18 cellular contexts compared by ENCODE assay signal in genomic region chr11:69902337-69902736, GRCh38.
DNase-seq lines count a peak whose midpoint lies in the region; ATAC-seq, FAIRE-seq and TF ChIP-seq lines count a peak whose summit lies in the region.
"Had no signal": no experiment of that assay in that cellular context is flagged by ENCODE, and none has a peak within 500 bp of the region (broad histone marks: within the 10 kb centered on the region; RNA-seq: fewer than 3 reads in every experiment).

No MANE protein-coding gene starts in this region.

- H3K9ac ChIP-seq in K562 (ENCODE audit: insufficient read depth in 1 of 2, low read depth in 2 of 2, low read length in 2 of 2) = no peak overlapping the region
- H3K9ac ChIP-seq: GM23248 had no signal

- no peak for TF ChIP-seq POLR2A in K562 (conservative IDR thresholded peaks at IDR 0.05)

- H3K9me3 Mint-ChIP-seq in activated T-cell treated with anti-CD3 and anti-CD28 coated beads, Interleukin-2, amount 50 U/mL, for 4 hours = no peaks in the 10 kb centered on the region
- H3K9me3 Mint-ChIP-seq: CD4-positive, alpha-beta T cell had no signal

- no peak overlapping the region for H3K27ac ChIP-seq in K562 (ENCODE audit: extremely low read depth, low read depth, low read length)
- H3K27ac ChIP-seq: GM23248, HL-60 had no signal

- peaks cover 17 to 35% of the 10 kb centered on the region in 2 experiments; a peak in 4 of 5 replicates for H3K4me1 ChIP-seq in K562 (replicated peaks in 1 of 2; ENCODE audit: control insufficient read depth in 2 of 2, insufficient read depth in 2 of 2, low read length in 2 of 2)
- peaks cover 14% of the 10 kb centered on the region for H3K4me1 ChIP-seq in mucosa of descending colon (ENCODE audit: low read depth)

- DNase-seq in left ventricle myocardium superior (peak; percentile 19), left cardiac atrium (no peak), K562 (ENCODE audit: extremely low read depth in 1 of 4, low spot score in 3 of 4) (no peak), mucosa of descending colon (peak in 2 of 3 donors; percentile 12), NCI-H510A (lab: John Stamatoyannopoulos, UW) (no peak), head of caudate nucleus (no peak)
- DNase-seq in activated T-cell treated with anti-CD3 and anti-CD28 coated beads, Interleukin-2, amount 50 U/mL, for 4 hours = no peak
- DNase-seq: 8988T; AML-193; C1 segment of cervical spinal cord; Calu3; CD4-positive, alpha-beta T cell; DMS 273 treated with DMSO at 0.1 percent for 48 hours; GM23248 had no signal

- ATAC-seq in left ventricle myocardium superior (no peak), left cardiac atrium (no peak), K562 (no peak), mucosa of descending colon (no peak), GM18511 (IDR thresholded peaks at IDR 0.05; ENCODE audit: unreplicated experiment) (no peak)
- no peak for ATAC-seq in activated T-cell treated with anti-CD3 and anti-CD28 coated beads, Interleukin-2, amount 50 U/mL, for 4 hours
- ATAC-seq: HCT116 had no signal

- no peak for FAIRE-seq in K562 (lab: Jason Lieb, UNC)
- FAIRE-seq: H54 had no signal

- H2AFZ ChIP-seq in K562 (ENCODE audit: low read depth, low read length) = no peak overlapping the region
- H2AFZ ChIP-seq: GM23248 had no signal

- in situ Hi-C loops in K562 (cut with MboI) = no loop called here

- 43% methylated on average over 12 of the region's 12 CpGs for WGBS in K562 (ENCODE audit: insufficient coverage, low coverage, missing lambda C conversion rate)

- no peaks in the 10 kb centered on the region for H3K79me2 ChIP-seq in K562 (ENCODE audit: control insufficient read depth, insufficient read depth, low read length)

- H3K9me3 ChIP-seq in K562 (replicated peaks; ENCODE audit: control insufficient read depth, insufficient read depth, low read depth, low read length) = no peaks in the 10 kb centered on the region
- H3K9me3 ChIP-seq in mucosa of descending colon = no peaks in the 10 kb centered on the region

- no peaks in the 10 kb centered on the region for H3K36me3 Mint-ChIP-seq in activated T-cell treated with anti-CD3 and anti-CD28 coated beads, Interleukin-2, amount 50 U/mL, for 4 hours (ENCODE audit: insufficient read depth)

- H3K4me3 ChIP-seq in K562 (no peak overlapping the region), mucosa of descending colon (no peak overlapping the region)
- H3K4me3 ChIP-seq: GM23248 had no signal

- intact Hi-C loops in left ventricle myocardium superior (cut with micrococcal nuclease) = no loop called here
- intact Hi-C loops in left cardiac atrium (cut with DNase I) = no loop called here
- intact Hi-C loops in K562 (cut with micrococcal nuclease) = no loop called here
- intact Hi-C loops in mucosa of descending colon (cut with DNase I, micrococcal nuclease) = no loop called here
- intact Hi-C loops in head of caudate nucleus (cut with DNase I) = no loop called here

- TF ChIP-seq EP300 in K562 (IDR thresholded peaks at IDR 0.05; ENCODE audit: low read length) = no peak

- H4K20me1 ChIP-seq in K562 (replicated peaks; ENCODE audit: control insufficient read depth, insufficient read depth, low read length) = peaks cover 17% of the 10 kb centered on the region

- H3K9me1 ChIP-seq in K562 (ENCODE audit: control insufficient read depth, insufficient read depth, low read length) = no peaks in the 10 kb centered on the region

- POLR2A ChIA-PET in K562 (lab: Yijun Ruan, JAX) = interaction anchor here (0.6 to 1.2 kb wide), 3 partner anchors 9 to 540 kb away, joined by 3 to 4 read pairs (median 4); no protein-coding TSS in a partner anchor

- peaks cover 3 to 10% of the 10 kb centered on the region in 2 experiments; a peak in 2 of 5 replicates for H3K27me3 ChIP-seq in K562 (ENCODE audit: control insufficient read depth in 2 of 2, insufficient read depth in 2 of 2, low read length in 2 of 2)

- peaks cover 24% of the 10 kb centered on the region for H3K27me3 Mint-ChIP-seq in activated T-cell treated with anti-CD3 and anti-CD28 coated beads, Interleukin-2, amount 50 U/mL, for 4 hours (ENCODE audit: low read depth)

- no peak overlapping the region for H3K4me3 Mint-ChIP-seq in activated T-cell treated with anti-CD3 and anti-CD28 coated beads, Interleukin-2, amount 50 U/mL, for 4 hours
- H3K4me3 Mint-ChIP-seq: CD4-positive, alpha-beta T cell had no signal

- no peak for TF ChIP-seq RAD21 in K562 (CRISPR knock-in tag; conservative IDR thresholded peaks at IDR 0.05 in 1 of 2, IDR thresholded peaks at IDR 0.05 in 1 of 2)

- TF ChIP-seq CTCF in K562 (IDR thresholded peaks at IDR 0.05 in 2 of 3, conservative IDR thresholded peaks at IDR 0.05 in 1 of 3; ENCODE audit: insufficient read depth in 2 of 3, low read depth in 1 of 3, low read length in 3 of 3) (no peak), mucosa of descending colon (IDR thresholded peaks at IDR 0.05) (no peak)

- H3K36me3 ChIP-seq in K562 (ENCODE audit: control insufficient read depth, insufficient read depth, low read length) = no peaks in the 10 kb centered on the region
- no peaks in the 10 kb centered on the region for H3K36me3 ChIP-seq in mucosa of descending colon (ENCODE audit: low read depth)

- BruUV-seq in K562 (replicated peaks; lab: Mats Ljungman, UMichigan) = no TSS peak

- H3K4me2 ChIP-seq in K562 (ENCODE audit: insufficient read depth, low read length) = no peak overlapping the region

- CTCF ChIA-PET in K562 (lab: Yijun Ruan, JAX; ENCODE audit: low intra/inter-chr PET ratio) = interaction anchor here (0.6 kb wide), 1 partner anchor 569 kb away, joined by 3 read pairs; no protein-coding TSS in a partner anchor

- no peaks in the 10 kb centered on the region for H3K4me1 Mint-ChIP-seq in activated T-cell treated with anti-CD3 and anti-CD28 coated beads, Interleukin-2, amount 50 U/mL, for 4 hours (ENCODE audit: low read depth)

TF ChIP-seq in K562, 482 proteins besides CTCF, POLR2A, EP300 and RAD21:
- no peak for TF ChIP-seq NFIX (CRISPR knock-in tag; IDR thresholded peaks at IDR 0.05; ENCODE audit: low read depth)
- TF ChIP-seq CHD4 (IDR thresholded peaks at IDR 0.05; ENCODE audit: insufficient read depth, insufficient replicate concordance, low read depth, low read length, poor library complexity, severe bottlenecking) = no peak
- TF ChIP-seq ZNF507 (tag; conservative IDR thresholded peaks at IDR 0.05) = peak; percentile 42; the same call in 1 of the 2 replicates
- TF ChIP-seq ZNF764 (CRISPR knock-in tag; IDR thresholded peaks at IDR 0.05; ENCODE audit: low read depth) = no peak

Comparison
In these comparisons a context has a peak if more than half of its experiments do, and no peak if none do; other contexts are left out.
1. DNase-seq: peak in left ventricle myocardium superior (single experiment) and mucosa of descending colon (2 of 3); none in left cardiac atrium (single experiment), K562 (0 of 4), NCI-H510A (single experiment), activated T-cell treated with anti-CD3 and anti-CD28 coated beads, Interleukin-2, amount 50 U/mL, for 4 hours (single experiment) and head of caudate nucleus (0 of 42).